In the genomic region with DNA sequence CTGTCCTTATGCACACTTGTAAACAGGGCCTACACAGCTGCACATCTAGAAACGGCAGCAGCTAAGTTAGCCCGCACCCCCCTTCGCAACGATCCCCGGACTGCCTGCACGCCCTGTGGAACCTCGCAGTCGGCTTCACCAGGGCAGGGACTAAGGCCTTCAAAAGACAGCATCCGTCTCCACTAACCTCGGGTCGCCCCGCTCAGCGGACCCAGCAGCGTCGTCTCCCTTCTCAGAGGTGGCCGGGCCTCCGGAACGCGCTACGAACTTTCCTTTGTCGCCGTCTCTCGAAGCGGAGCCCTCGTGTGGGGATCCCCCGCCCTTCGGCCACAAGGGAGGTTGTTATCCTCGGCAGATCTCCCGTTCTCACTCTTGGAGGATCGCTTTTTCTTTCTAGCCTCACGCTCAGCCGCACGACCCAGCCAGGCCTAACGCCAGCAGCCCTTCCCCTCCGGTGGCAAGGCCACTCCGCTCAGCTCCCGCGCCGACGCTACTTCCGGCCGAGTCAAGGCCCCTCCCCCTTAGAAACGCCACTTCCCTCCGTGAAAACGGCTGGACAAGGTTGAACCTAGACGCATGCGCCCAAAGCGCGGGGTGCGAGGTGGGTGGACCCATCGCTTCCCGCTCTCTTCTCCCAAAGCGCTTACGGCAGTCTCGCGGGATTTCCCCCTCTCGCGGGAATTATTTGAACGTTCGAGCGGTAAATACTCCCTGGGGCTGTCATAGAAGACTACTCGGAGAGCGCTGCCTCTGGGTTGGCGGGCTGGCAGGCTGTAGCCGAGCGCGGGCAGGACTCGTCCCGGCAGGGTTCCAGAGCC, we compare ENCODE assay signal across 8 cellular contexts. TPM values are rescaled to one million over a fixed set of nuclear protein-coding genes. Genes with fewer than 3 reads are reported as not detected.
DNase-seq lines count a peak whose midpoint lies in the region; ATAC-seq, FAIRE-seq and TF ChIP-seq lines count a peak whose summit lies in the region.

A gene (minus strand): TSS at position 498 of the 818 bp plus-strand sequence. CDS start 6,616 bp downstream, outside the sequence.
A gene with protein sequence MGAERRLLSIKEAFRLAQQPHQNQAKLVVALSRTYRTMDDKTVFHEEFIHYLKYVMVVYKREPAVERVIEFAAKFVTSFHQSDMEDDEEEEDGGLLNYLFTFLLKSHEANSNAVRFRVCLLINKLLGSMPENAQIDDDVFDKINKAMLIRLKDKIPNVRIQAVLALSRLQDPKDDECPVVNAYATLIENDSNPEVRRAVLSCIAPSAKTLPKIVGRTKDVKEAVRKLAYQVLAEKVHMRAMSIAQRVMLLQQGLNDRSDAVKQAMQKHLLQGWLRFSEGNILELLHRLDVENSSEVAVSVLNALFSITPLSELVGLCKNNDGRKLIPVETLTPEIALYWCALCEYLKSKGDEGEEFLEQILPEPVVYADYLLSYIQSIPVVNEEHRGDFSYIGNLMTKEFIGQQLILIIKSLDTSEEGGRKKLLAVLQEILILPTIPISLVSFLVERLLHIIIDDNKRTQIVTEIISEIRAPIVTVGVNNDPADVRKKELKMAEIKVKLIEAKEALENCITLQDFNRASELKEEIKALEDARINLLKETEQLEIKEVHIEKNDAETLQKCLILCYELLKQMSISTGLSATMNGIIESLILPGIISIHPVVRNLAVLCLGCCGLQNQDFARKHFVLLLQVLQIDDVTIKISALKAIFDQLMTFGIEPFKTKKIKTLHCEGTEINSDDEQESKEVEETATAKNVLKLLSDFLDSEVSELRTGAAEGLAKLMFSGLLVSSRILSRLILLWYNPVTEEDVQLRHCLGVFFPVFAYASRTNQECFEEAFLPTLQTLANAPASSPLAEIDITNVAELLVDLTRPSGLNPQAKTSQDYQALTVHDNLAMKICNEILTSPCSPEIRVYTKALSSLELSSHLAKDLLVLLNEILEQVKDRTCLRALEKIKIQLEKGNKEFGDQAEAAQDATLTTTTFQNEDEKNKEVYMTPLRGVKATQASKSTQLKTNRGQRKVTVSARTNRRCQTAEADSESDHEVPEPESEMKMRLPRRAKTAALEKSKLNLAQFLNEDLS (plus strand): TSS at position 720 of the 818 bp plus-strand sequence. CDS start 99 bp downstream, outside the sequence.

- peaks cover 3% of the 10 kb centered on the region; the same call in 1 of the 2 replicates for H3K27me3 Mint-ChIP-seq in WTC11 (ENCODE audit: low read depth)

- H3K36me3 Mint-ChIP-seq in WTC11 = peaks cover 30% of the 10 kb centered on the region

- H3K27me3 ChIP-seq in AG04450 (ENCODE audit: control insufficient read depth, insufficient read depth, low read length) (no peaks in the 10 kb centered on the region), small intestine (ENCODE audit: control insufficient read depth in 2 of 2, insufficient read depth in 2 of 2, low read length in 2 of 2) (no peaks in the 10 kb centered on the region)

- TF ChIP-seq CTCF in AG04450 (IDR thresholded peaks at IDR 0.05; ENCODE audit: low read depth, low read length) = no peak
- TF ChIP-seq CTCF in WTC11 (IDR thresholded peaks at IDR 0.05) = no peak
- TF ChIP-seq CTCF in cardiac fibroblast (IDR thresholded peaks at IDR 0.05; ENCODE audit: low read depth, low read length) = no peak

- H3K27ac ChIP-seq in AG04450 (ENCODE audit: low read depth, low read length) (peak within 1 kb of the TSS; percentile 89), small intestine (ENCODE audit: low read depth in 1 of 2, low read length in 1 of 2) (peak within 1 kb of the TSS; percentile 98 to 99)

- POLR2A ChIA-PET in AG04450 (lab: Yijun Ruan, JAX) (interaction anchor here (0.6 to 1.6 kb wide), 4 partner anchors 12 to 212 kb away, joined by 3 to 6 read pairs (median 4); a partner anchor contains a TSS), WTC11 (lab: Charles Lee) (no interaction called here)

- H3K9me3 ChIP-seq in AG04450 (ENCODE audit: control insufficient read depth, insufficient read depth, low read length) = 0 out of 2 replicates have a peak, but pooled peaks cover 2% of the 10 kb centered on the region
- no peaks in the 10 kb centered on the region for H3K9me3 ChIP-seq in small intestine (ENCODE audit: control insufficient read depth, low read depth)

- FAIRE-seq in small intestine (lab: Jason Lieb, UNC) = no peak

- peaks cover 38% of the 10 kb centered on the region for H3K4me1 Mint-ChIP-seq in WTC11

- CTCF ChIA-PET in AG04450 (lab: Charles Lee) = interaction anchor here (0.9 to 7.0 kb wide), 5 partner anchors 13 to 782 kb away, joined by 5 to 98 read pairs (median 9); no protein-coding TSS in a partner anchor
- CTCF ChIA-PET in WTC11 (lab: Charles Lee) = interaction anchor here (1.0 kb wide), 1 partner anchor 8 kb away, joined by 3 read pairs; no protein-coding TSS in a partner anchor

- DNase-seq in AG04450 (ENCODE audit: low read depth, low spot score) (peak; percentile 98), NCI-H226 (peak; percentile 95), WTC11 (ENCODE audit: low spot score) (peak; percentile 99), cardiac fibroblast (ENCODE audit: low read depth in 2 of 2) (peak; percentile 100), iPS-NIHi11 (ENCODE audit: low spot score) (peak; percentile 96), small intestine (peak; percentile 100)

- peak; percentile 93 for ATAC-seq in GM18909 (IDR thresholded peaks at IDR 0.05; ENCODE audit: poor library complexity, unreplicated experiment)
- peak; percentile 89 for ATAC-seq in HG03175 (IDR thresholded peaks at IDR 0.05; ENCODE audit: unreplicated experiment)
- ATAC-seq in WTC11 = peak; percentile 94

- peak within 1 kb of the TSS; percentile 99 for H3K27ac Mint-ChIP-seq in WTC11

- H3K4me3 ChIP-seq in AG04450 (ENCODE audit: low read depth, low read length) = peak within 1 kb of the TSS; percentile 90
- peak within 1 kb of the TSS; percentile 87 for H3K4me3 ChIP-seq in cardiac fibroblast (replicated peaks in 1 of 2; ENCODE audit: low read depth in 2 of 2, low read length in 2 of 2)
- peak within 1 kb of the TSS; percentile 62 to 80 for H3K4me3 ChIP-seq in small intestine (ENCODE audit: low read depth in 1 of 2, low read length in 2 of 2)

- H3K9me3 Mint-ChIP-seq in WTC11 = no peaks in the 10 kb centered on the region

- peaks cover 0 to 7% of the 10 kb centered on the region in 2 donors for H3K4me1 ChIP-seq in small intestine (ENCODE audit: control insufficient read depth in 2 of 2, insufficient read depth in 1 of 2, low read depth in 1 of 2, low read length in 1 of 2)

- peak within 1 kb of the TSS; percentile 97 for H3K4me3 Mint-ChIP-seq in WTC11

- WGBS in small intestine, 3 donors = 0 to 1% (median 0%) methylated on average over 66 to 69 of the region's 69 CpGs

- H3K36me3 ChIP-seq in small intestine (ENCODE audit: control insufficient read depth in 2 of 2, insufficient read depth in 2 of 2, low read length in 2 of 2) = no peaks in the 10 kb centered on the region

TF ChIP-seq in WTC11, 78 proteins besides CTCF, POLR2A, EP300 and RAD21 (continues in another document):
- TF ChIP-seq ESRRA (CRISPR knock-in tag; IDR thresholded peaks at IDR 0.05; ENCODE audit: borderline replicate concordance) (peak; percentile 25; the same call in 1 of the 2 replicates), CBFB (CRISPR knock-in tag; IDR thresholded peaks at IDR 0.05; ENCODE audit: low read depth) (no peak), NFATC4 (CRISPR knock-in tag; IDR thresholded peaks at IDR 0.05) (no peak), FOXK1 (CRISPR knock-in tag; IDR thresholded peaks at IDR 0.05) (peak; percentile 78), TEAD1 (CRISPR knock-in tag; IDR thresholded peaks at IDR 0.05) (no peak; the same call in 1 of the 2 replicates), KAT7 (CRISPR knock-in tag; IDR thresholded peaks at IDR 0.05; ENCODE audit: borderline replicate concordance) (no peak; the same call in 1 of the 2 replicates)
- TF ChIP-seq, protein P1, sequence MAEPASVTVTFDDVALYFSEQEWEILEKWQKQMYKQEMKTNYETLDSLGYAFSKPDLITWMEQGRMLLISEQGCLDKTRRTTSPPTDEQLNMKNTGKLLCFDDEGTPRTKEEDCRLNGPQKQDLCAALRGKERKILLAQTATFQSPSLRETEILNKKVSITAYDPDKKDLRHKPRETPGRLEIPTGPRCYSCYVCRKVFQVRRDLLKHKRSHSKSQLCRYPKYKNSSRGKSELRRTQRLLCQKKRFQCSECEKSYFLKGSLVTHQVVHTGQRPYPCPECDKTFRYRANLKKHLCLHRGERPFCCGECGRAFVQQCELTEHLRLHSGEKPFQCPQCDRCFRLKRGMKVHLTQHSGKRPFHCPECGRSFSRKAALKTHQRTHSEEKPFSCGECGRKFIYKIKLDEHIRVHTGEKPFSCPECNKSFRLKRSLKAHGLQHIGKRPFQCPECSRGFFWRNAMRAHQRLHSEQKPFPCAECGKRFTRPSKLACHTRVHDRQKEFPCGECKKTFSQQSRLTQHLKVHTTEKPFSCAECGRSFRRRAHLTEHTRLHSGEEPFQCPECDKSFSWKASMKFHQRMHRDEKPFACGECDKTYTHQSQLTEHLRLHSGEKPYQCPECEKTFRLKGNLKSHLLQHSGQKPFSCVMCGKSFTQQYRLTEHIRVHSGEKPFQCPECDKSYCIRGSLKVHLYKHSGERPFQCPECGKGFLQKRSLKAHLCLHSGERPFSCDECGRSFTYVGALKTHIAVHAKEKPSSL (CRISPR knock-in tag; conservative IDR thresholded peaks at IDR 0.05) = no peak
- TF ChIP-seq, protein P2, sequence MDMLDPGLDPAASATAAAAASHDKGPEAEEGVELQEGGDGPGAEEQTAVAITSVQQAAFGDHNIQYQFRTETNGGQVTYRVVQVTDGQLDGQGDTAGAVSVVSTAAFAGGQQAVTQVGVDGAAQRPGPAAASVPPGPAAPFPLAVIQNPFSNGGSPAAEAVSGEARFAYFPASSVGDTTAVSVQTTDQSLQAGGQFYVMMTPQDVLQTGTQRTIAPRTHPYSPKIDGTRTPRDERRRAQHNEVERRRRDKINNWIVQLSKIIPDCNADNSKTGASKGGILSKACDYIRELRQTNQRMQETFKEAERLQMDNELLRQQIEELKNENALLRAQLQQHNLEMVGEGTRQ (CRISPR knock-in tag; IDR thresholded peaks at IDR 0.05) = no peak

RNA-seq across cellular contexts. Expression of the first gene that starts in this region (rescaled TPM):
- polyA plus RNA-seq in AG04450 (2011; rRNA removed) (19.8 and 22.2 TPM in 2 replicates), small intestine (10 to 100 TPM in 1 of 3 donors, 1 to 10 TPM in 2; 3.8 to 12.0 (median 4.9) TPM)
- 16.9 and 20.3 TPM in 2 replicates for polyA minus RNA-seq in AG04450 (2011; rRNA and poly(A)+ RNA removed)
- total RNA-seq in WTC11 (2021) = 43.4 to 53.6 TPM (median 49.5 TPM) in 3 replicates

RNA-seq across cellular contexts. Expression of the second gene that starts in this region (rescaled TPM):
- polyA plus RNA-seq in AG04450 (2011; rRNA removed) (5.3 and 9.1 TPM in 2 replicates), small intestine (10 to 100 TPM in 1 of 3 donors, 1 to 10 TPM in 1, under 1 TPM in 1; 0.54 to 10.5 (median 2.5) TPM)
- 3.0 and 6.1 TPM in 2 replicates for polyA minus RNA-seq in AG04450 (2011; rRNA and poly(A)+ RNA removed)
- 54.7 to 61.9 TPM (median 55.9 TPM) in 3 replicates for total RNA-seq in WTC11 (2021)

Comparison
In these comparisons a context has a peak if more than half of its experiments do, and no peak if none do; other contexts are left out.
1. Peak in every context shown above with its lines: DNase-seq, ATAC-seq, H3K4me3 ChIP-seq and H3K27ac ChIP-seq.